Comparison of ENCODE assay signal across 13 cellular contexts in the genomic region with DNA sequence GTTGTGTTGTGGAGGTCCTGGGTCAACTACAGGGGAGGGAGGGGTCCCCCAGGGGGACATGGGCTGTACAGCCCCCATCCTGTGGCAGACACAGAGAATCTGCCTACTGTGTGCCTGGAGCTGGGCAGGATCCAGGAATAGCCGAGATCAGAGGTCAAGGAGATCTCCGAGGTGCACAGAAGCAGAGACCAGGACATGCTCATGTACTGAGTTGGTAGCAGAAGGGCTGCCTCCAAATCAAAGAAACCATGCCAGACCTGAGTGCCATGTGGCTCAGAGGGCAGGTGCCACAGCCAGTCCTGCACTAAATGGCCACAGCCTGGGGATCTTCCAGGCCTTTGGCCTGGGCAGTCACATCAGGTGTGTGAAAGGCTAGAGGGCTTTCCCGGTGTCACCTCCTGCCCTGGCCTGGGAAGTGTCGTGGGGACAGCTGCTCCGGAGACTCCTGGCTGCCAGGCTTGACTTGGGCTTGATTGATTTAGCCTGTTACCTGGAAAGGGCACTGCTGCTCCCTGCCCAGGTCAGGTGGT. TPM values are rescaled to one million over a fixed set of nuclear protein-coding genes. Genes with fewer than 3 reads are reported as not detected.
A peak's percentile ranks its signal among the peaks of the same experiment; 100 is the strongest.
DNase-seq lines count a peak whose midpoint lies in the region; ATAC-seq and TF ChIP-seq lines count a peak whose summit lies in the region.
"Had no signal": no experiment of that assay in that cellular context is flagged by ENCODE, and none has a peak within 500 bp of the region (broad histone marks: within the 10 kb centered on the region; RNA-seq: fewer than 3 reads in every experiment).

No MANE protein-coding gene starts in this region.

- H3K4me3 ChIP-seq in lower lobe of right lung (no peak overlapping the region), skin epidermis (no peak overlapping the region), aorta (ENCODE audit: low read length in 2 of 2) (no peak overlapping the region)
- H3K4me3 ChIP-seq: K562 had no signal

- H3K36me3 ChIP-seq in lower lobe of right lung (no peaks in the 10 kb centered on the region), aorta (ENCODE audit: control insufficient read depth in 1 of 2, insufficient read depth in 2 of 2, low read length in 1 of 2) (peaks cover 0 to 2% of the 10 kb centered on the region in 2 donors)

- peak; percentile 44 for DNase-seq in Right ventricle myocardium inferior (ENCODE audit: missing footprints)
- DNase-seq in left ventricle myocardium superior = no peak
- DNase-seq in lower lobe of right lung = no peak
- DNase-seq in aorta = no peak
- DNase-seq in midbrain (lab: John Stamatoyannopoulos, UW) = no peak
- DNase-seq: activated CD4-positive, alpha-beta T cell treated with anti-CD3 and anti-CD28 coated beads for 36 hours; mammary epithelial cell; NCI-H1436 treated with DMSO at 0.1 percent for 48 hours; NCI-H510A treated with DMSO at 0.1 percent for 48 hours had no signal

- no peak for ATAC-seq in Right ventricle myocardium inferior
- no peak for ATAC-seq in left ventricle myocardium superior
- no peak for ATAC-seq in lower lobe of right lung
- ATAC-seq in aorta (ENCODE audit: low FRiP score) = no peak
- no peak for ATAC-seq in GM19328 (IDR thresholded peaks at IDR 0.05; ENCODE audit: unreplicated experiment)
- ATAC-seq in GM18873 (IDR thresholded peaks at IDR 0.05; ENCODE audit: low FRiP score, unreplicated experiment) = no peak
- ATAC-seq: activated CD4-positive, alpha-beta T cell treated with anti-CD3 and anti-CD28 coated beads for 36 hours; K562 had no signal

- WGBS in aorta, 2 donors = 45 to 51% methylated on average over 5 of the region's 5 CpGs

- H3K9me3 ChIP-seq in lower lobe of right lung = no peaks in the 10 kb centered on the region
- H3K9me3 ChIP-seq in aorta (ENCODE audit: control insufficient read depth, low read length) = no peaks in the 10 kb centered on the region

- H3K27me3 ChIP-seq in lower lobe of right lung (ENCODE audit: low read depth) (no peaks in the 10 kb centered on the region), aorta (ENCODE audit: control insufficient read depth in 1 of 2, insufficient read depth in 2 of 2, low read length in 1 of 2) (no peaks in the 10 kb centered on the region)

- no peak for TF ChIP-seq CTCF in lower lobe of right lung (IDR thresholded peaks at IDR 0.05)

- H3K4me1 ChIP-seq in lower lobe of right lung (peaks cover 70% of the 10 kb centered on the region), aorta (ENCODE audit: control insufficient read depth in 1 of 2, insufficient read depth in 2 of 2, low read length in 2 of 2) (peaks cover 4 to 10% of the 10 kb centered on the region in 2 donors)

- H3K27ac ChIP-seq in lower lobe of right lung = peak overlapping the region; percentile 83
- H3K27ac ChIP-seq in skin epidermis = peak overlapping the region in 17 of 21 experiments; percentile 4 to 91 (median 55)
- peak overlapping the region; percentile 10 to 87 for H3K27ac ChIP-seq in aorta (ENCODE audit: low read depth in 1 of 2, low read length in 2 of 2)

- intact Hi-C loops in Right ventricle myocardium inferior (cut with DNase I) (no loop called here), left ventricle myocardium superior (cut with micrococcal nuclease) (no loop called here), lower lobe of right lung (cut with DNase I) (no loop called here), aorta (cut with DNase I) (loop anchor here in 1 of 2 donors (10.0 kb wide), 1 partner anchor 179 kb away; no protein-coding TSS in a partner anchor)

RNA-seq across cellular contexts. Expression of a gene that starts 27.8 kb away (rescaled TPM):
- total RNA-seq in Right ventricle myocardium inferior = 966 TPM
- 717 TPM for total RNA-seq in left ventricle myocardium superior
- 388 TPM for total RNA-seq in lower lobe of right lung
- 1,000 to 10,000 TPM in 1 of 2 donors, 100 to 1,000 TPM in 1; 922 to 2,469 TPM for total RNA-seq in aorta
- 1,000 to 10,000 TPM in 1 of 2 donors, 100 to 1,000 TPM in 1; 451 to 1,099 TPM for polyA plus RNA-seq in aorta
